27 cellular contexts compared by ENCODE assay signal in the genomic region with DNA sequence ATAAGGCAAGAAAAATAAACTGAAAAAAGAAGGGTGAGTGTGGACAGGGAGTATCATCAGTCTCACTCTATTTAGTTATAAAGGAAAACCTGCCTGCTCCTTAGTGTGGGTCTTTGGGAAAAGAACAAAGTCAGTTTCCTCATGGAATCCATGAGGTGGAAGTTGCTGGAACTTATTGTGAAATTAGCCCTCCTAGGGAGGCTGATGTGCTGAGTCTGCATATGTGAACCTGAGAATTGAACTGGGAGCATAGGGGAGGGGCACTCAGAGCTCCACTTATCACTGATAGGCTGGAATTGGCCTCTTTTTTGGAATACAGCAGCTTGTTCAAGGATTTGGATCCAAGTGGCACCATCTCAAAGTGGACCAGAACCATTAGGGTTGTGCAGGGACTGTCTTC.
"Had no signal": no experiment of that assay in that cellular context is flagged by ENCODE, and none has a peak within 500 bp of the region (broad histone marks: within the 10 kb centered on the region; RNA-seq: fewer than 3 reads in every experiment).

No MANE protein-coding gene starts in this region.

- H3K79me2 ChIP-seq: hepatocyte had no signal

- H3K36me3 ChIP-seq: esophagus squamous epithelium, gastroesophageal sphincter, heart left ventricle, ovary, stomach, thyroid gland, vagina had no signal

- H3K9me3 ChIP-seq: esophagus squamous epithelium, gastroesophageal sphincter, heart left ventricle, ovary, psoas muscle, stomach, thyroid gland, vagina had no signal

- H3K4me3 ChIP-seq: esophagus squamous epithelium, gastroesophageal sphincter, heart left ventricle, hepatocyte, lung, ovary, psoas muscle, stomach, thyroid gland, vagina had no signal

- FAIRE-seq: endometrium, kidney had no signal

- H3K4me1 ChIP-seq: esophagus squamous epithelium, foreskin keratinocyte, gastroesophageal sphincter, psoas muscle, stomach, thyroid gland, vagina had no signal

- H3K4me2 ChIP-seq: hepatocyte had no signal

- ATAC-seq: effector memory CD8-positive, alpha-beta T cell; foreskin keratinocyte; gastroesophageal sphincter; heart left ventricle; left lobe of liver; natural killer cell; psoas muscle; sciatic nerve; stimulated activated effector memory CD8-positive, alpha-beta T cell treated with anti-CD3 and anti-CD28 coated beads, Interleukin-12 subunit alpha, Interleukin-12 subunit beta, amount 100 ng/mL, for 72 hours had no signal

- H2AFZ ChIP-seq: hepatocyte had no signal

- DNase-seq: cortex of kidney; effector memory CD8-positive, alpha-beta T cell; erythroblast; esophagus squamous epithelium; foreskin keratinocyte; heart left ventricle; kidney; natural killer cell; occipital lobe; ovary; posterior cingulate gyrus; psoas muscle; retina; stimulated activated CD4-positive, alpha-beta T cell treated with anti-CD3 and anti-CD28 coated beads, Interleukin-2, amount 100 ng/mL, for 24 hours; stimulated activated CD4-positive, alpha-beta T cell treated with anti-CD3 and anti-CD28 coated beads, Interleukin-4, amount 100 ng/mL, for 24 hours; stimulated activated naive CD4-positive, alpha-beta T cell treated with Interleukin-2 at 50 U/mL for 16 hours; stomach; thyroid gland; trophoblast cell had no signal

- H3K27me3 ChIP-seq: esophagus squamous epithelium, gastroesophageal sphincter, heart left ventricle, hepatocyte, ovary, stomach, thyroid gland, vagina had no signal

- H3K27ac ChIP-seq: esophagus squamous epithelium, foreskin keratinocyte, gastroesophageal sphincter, heart left ventricle, hepatocyte, ovary, psoas muscle, stomach, thyroid gland, vagina had no signal
